In genomic region chr1:12333036-12333785, GRCh38 we compare ENCODE assay signal across 14 cellular contexts.
"Had no signal": no experiment of that assay in that cellular context is flagged by ENCODE, and none has a peak within 500 bp of the region (broad histone marks: within the 10 kb centered on the region; RNA-seq: fewer than 3 reads in every experiment).

No MANE protein-coding gene starts in this region.

- DNase-seq: activated CD4-positive, alpha-beta memory T cell treated with anti-CD3 and anti-CD28 coated beads, Interleukin-2, amount 10 ng/mL, durations not matched to agents 7 days and 5 days; activated gamma-delta T cell treated with Interleukin-2 at 50 U/mL for 16 hours; activated T-cell treated with anti-CD3 and anti-CD28 coated beads, Interleukin-2, amount 50 U/mL, for 48 hours; colonic mucosa; effector CD4-positive, alpha-beta T cell; immature natural killer cell; left cardiac atrium; stimulated activated CD4-positive, alpha-beta T cell treated with anti-CD3 and anti-CD28 coated beads, Interleukin-2, amount 100 ng/mL, for 48 hours; T-helper 9 cell had no signal

- H3K27ac Mint-ChIP-seq: activated CD4-positive, alpha-beta memory T cell treated with anti-CD3 and anti-CD28 coated beads, Interleukin-2, amount 10 ng/mL, durations not matched to agents 7 days and 5 days; immature natural killer cell; memory B cell; stimulated activated naive CD8-positive, alpha-beta T cell treated with anti-CD3 and anti-CD28 coated beads, Interleukin-15, Interleukin-2, amounts not matched to agents 100 ng/mL and 50 ng/mL, for 24 hours had no signal

- H3K27ac ChIP-seq: ascending aorta, cardiac muscle cell, colonic mucosa had no signal

- H3K4me3 Mint-ChIP-seq: activated CD4-positive, alpha-beta memory T cell treated with anti-CD3 and anti-CD28 coated beads, Interleukin-2, amount 10 ng/mL, durations not matched to agents 7 days and 5 days; immature natural killer cell; memory B cell; stimulated activated naive CD8-positive, alpha-beta T cell treated with anti-CD3 and anti-CD28 coated beads, Interleukin-15, Interleukin-2, amounts not matched to agents 100 ng/mL and 50 ng/mL, for 24 hours had no signal

- H3K27me3 ChIP-seq: ascending aorta, cardiac muscle cell, colonic mucosa had no signal

- H3K9me3 ChIP-seq: ascending aorta, colonic mucosa had no signal

- H3K27me3 Mint-ChIP-seq: activated CD4-positive, alpha-beta memory T cell treated with anti-CD3 and anti-CD28 coated beads, Interleukin-2, amount 10 ng/mL, durations not matched to agents 7 days and 5 days; memory B cell; stimulated activated naive CD8-positive, alpha-beta T cell treated with anti-CD3 and anti-CD28 coated beads, Interleukin-15, Interleukin-2, amounts not matched to agents 100 ng/mL and 50 ng/mL, for 24 hours had no signal

- FAIRE-seq: urothelium cell line had no signal

- H3K9me3 Mint-ChIP-seq: activated CD4-positive, alpha-beta memory T cell treated with anti-CD3 and anti-CD28 coated beads, Interleukin-2, amount 10 ng/mL, durations not matched to agents 7 days and 5 days; immature natural killer cell; memory B cell; stimulated activated naive CD8-positive, alpha-beta T cell treated with anti-CD3 and anti-CD28 coated beads, Interleukin-15, Interleukin-2, amounts not matched to agents 100 ng/mL and 50 ng/mL, for 24 hours had no signal

- H3K4me1 Mint-ChIP-seq: activated CD4-positive, alpha-beta memory T cell treated with anti-CD3 and anti-CD28 coated beads, Interleukin-2, amount 10 ng/mL, durations not matched to agents 7 days and 5 days; immature natural killer cell; memory B cell had no signal

- H3K4me3 ChIP-seq: ascending aorta, cardiac muscle cell, colonic mucosa had no signal

- H3K4me1 ChIP-seq: colonic mucosa had no signal
